8 cellular contexts compared by ENCODE assay signal in genomic region chr1:248450466-248451145, GRCh38. TPM values are rescaled to one million over a fixed set of nuclear protein-coding genes. Genes with fewer than 3 reads are reported as not detected.
DNase-seq lines count a peak whose midpoint lies in the region; ATAC-seq, FAIRE-seq and TF ChIP-seq lines count a peak whose summit lies in the region.
"Not testable (repeated sequence)": the region's sequence is repeated elsewhere in the genome, so short reads cannot be mapped to it uniquely, and the experiment has no call there.

No MANE protein-coding gene starts in this region.

- not testable (repeated sequence) for DNase-seq in GM12891 (ENCODE audit: insufficient read length, low spot score)

- FAIRE-seq in GM12891 (lab: Jason Lieb, UNC) (peak; percentile 90), TTC549 (lab: Jason Lieb, UNC) (peak; percentile 43)

- ATAC-seq in GM18870 (IDR thresholded peaks at IDR 0.05; ENCODE audit: unreplicated experiment) = peak; percentile 70
- ATAC-seq in GM19438 (IDR thresholded peaks at IDR 0.05; ENCODE audit: low read depth, unreplicated experiment) = peak; percentile 52
- peak; percentile 69 for ATAC-seq in GM21529 (IDR thresholded peaks at IDR 0.05; ENCODE audit: unreplicated experiment)
- peak; percentile 42 for ATAC-seq in HG02763 (IDR thresholded peaks at IDR 0.05; ENCODE audit: unreplicated experiment)
- ATAC-seq in HG03060 (IDR thresholded peaks at IDR 0.05; ENCODE audit: low read depth, unreplicated experiment) = peak; percentile 54
- peak; percentile 76 for ATAC-seq in HG03378 (IDR thresholded peaks at IDR 0.05; ENCODE audit: unreplicated experiment)

- TF ChIP-seq POLR2A in GM12891 (IDR thresholded peaks at IDR 0.05; ENCODE audit: low read depth, low read length) = not testable (repeated sequence)

TF ChIP-seq in GM12891, 5 proteins besides CTCF, POLR2A, EP300 and RAD21:
- TF ChIP-seq SPI1 (IDR thresholded peaks at IDR 0.05; ENCODE audit: low read depth, low read length) = peak; percentile 38; the same call in 1 of the 2 replicates

RNA-seq across cellular contexts. Expression of gene OR2T2, which starts 5.2 kb away (rescaled TPM):
- 0.41 TPM for polyA plus RNA-seq in GM12891 (2012; ENCODE audit: low read depth, missing spikeins)

RNA-seq across cellular contexts. Expression of gene OR2T3, which starts 22.5 kb away (rescaled TPM):
- 2.3 TPM for polyA plus RNA-seq in GM12891 (2012; ENCODE audit: low read depth, missing spikeins)

RNA-seq across cellular contexts. Expression of gene OR2T5, which starts 37.8 kb away (rescaled TPM):
- polyA plus RNA-seq in GM12891 (2012; ENCODE audit: low read depth, missing spikeins) = not detected

RNA-seq across cellular contexts. Expression of gene OR2T1, which starts 47.8 kb away (rescaled TPM):
- polyA plus RNA-seq in GM12891 (2012; ENCODE audit: low read depth, missing spikeins) = not detected

RNA-seq across cellular contexts. Expression of gene OR2G6, which starts 57.3 kb away (rescaled TPM):
- 0.10 TPM for polyA plus RNA-seq in GM12891 (2012; ENCODE audit: low read depth, missing spikeins)
